1 cellular context compared by ENCODE assay signal in the genomic region with DNA sequence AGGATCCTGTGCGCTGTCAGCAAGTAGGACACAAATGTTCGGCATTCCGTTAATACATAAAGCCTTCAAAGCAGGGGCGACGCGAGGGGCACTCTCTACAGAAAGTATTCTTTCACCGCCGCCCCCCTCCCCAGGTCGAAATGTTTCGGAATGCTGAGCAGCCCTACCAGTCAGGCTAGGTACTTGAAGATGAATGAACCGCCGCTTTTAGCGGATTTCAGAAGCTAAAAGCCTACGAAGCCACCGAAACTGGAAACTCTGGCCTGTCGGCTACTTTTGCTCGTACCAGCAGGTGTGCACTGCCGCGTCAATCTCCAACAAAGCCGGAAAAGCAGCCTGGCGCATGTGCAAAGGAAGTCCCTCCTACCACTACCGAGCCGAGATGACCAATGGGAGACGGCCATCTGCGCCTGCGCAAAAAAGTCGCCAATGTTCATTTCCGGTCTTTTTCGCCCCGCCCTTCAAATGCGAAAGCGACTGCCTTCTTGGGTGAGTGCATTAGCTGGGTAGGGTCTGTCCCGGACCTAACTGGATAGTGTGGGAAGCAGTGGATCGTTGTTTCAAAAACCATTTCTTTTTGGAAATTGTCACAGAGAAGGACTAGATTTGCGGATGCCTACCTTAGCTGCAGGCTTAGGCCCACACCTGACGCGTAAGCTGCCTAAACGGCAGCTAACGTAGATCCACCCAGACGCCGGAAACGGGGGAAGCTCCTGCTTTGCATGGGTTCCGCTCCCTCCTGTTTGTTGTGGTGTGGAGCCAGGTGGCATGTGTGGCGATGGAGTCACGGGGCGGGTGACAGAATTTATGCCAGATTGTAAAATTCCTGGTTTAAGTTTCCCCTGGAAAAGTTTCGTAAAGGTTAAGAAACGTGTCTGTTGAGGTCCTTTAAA.
TF ChIP-seq lines count a peak whose summit lies in the region.

A gene (minus strand): TSS at position 301 of the 893 bp plus-strand sequence. CDS start 534 bp downstream, outside the sequence.

TF ChIP-seq in K562, 482 proteins besides CTCF, POLR2A, EP300 and RAD21 (continued from another document):
- TF ChIP-seq DIDO1 (tag; IDR thresholded peaks at IDR 0.05; ENCODE audit: low read depth) (no peak), NR2C2 (CRISPR knock-in tag; IDR thresholded peaks at IDR 0.05) (no peak), NR2C2 (tag; IDR thresholded peaks at IDR 0.05) (peak; percentile 31; the same call in 1 of the 2 replicates), PHF20 (IDR thresholded peaks at IDR 0.05; ENCODE audit: partially characterized antibody) (peak; percentile 47), GTF2E2 (tag; IDR thresholded peaks at IDR 0.05) (peak; percentile 74), ETV1 (tag; conservative IDR thresholded peaks at IDR 0.05; ENCODE audit: low read depth) (peak; percentile 66), HDAC3 (IDR thresholded peaks at IDR 0.05; ENCODE audit: borderline replicate concordance, partially characterized antibody) (peak; percentile 26), CREM (IDR thresholded peaks at IDR 0.05; ENCODE audit: low read depth) (peak; percentile 59; the same call in 1 of the 2 replicates), RBBP5 (IDR thresholded peaks at IDR 0.05; ENCODE audit: borderline replicate concordance, insufficient read depth, low read length, poor library complexity, severe bottlenecking) (peak; percentile 59), MEIS2 (IDR thresholded peaks at IDR 0.05; ENCODE audit: partially characterized antibody) (peak; percentile 81), POLR2G (IDR thresholded peaks at IDR 0.05; ENCODE audit: low read depth, low read length) (peak; percentile 79), CXXC5 (CRISPR knock-in tag; IDR thresholded peaks at IDR 0.05) (0 out of 2 replicates have a peak, but pooled peaks have one; percentile 52), ZBTB1 (CRISPR knock-in tag; IDR thresholded peaks at IDR 0.05; ENCODE audit: borderline replicate concordance, low read depth) (no peak), MAZ (CRISPR knock-in tag; conservative IDR thresholded peaks at IDR 0.05 in 1 of 2, IDR thresholded peaks at IDR 0.05 in 1 of 2) (peak; percentile 21 to 59; a peak in 1 of 4 replicates), ELF1 (tag; IDR thresholded peaks at IDR 0.05) (peak; percentile 88), XRCC5 (IDR thresholded peaks at IDR 0.05; ENCODE audit: low read depth, low read length) (0 out of 2 replicates have a peak, but pooled peaks have one; percentile 39), SRF (CRISPR knock-in tag; IDR thresholded peaks at IDR 0.05) (peak in 1 of 2 experiments; percentile 28; a peak in 2 of 4 replicates), HDAC1 (IDR thresholded peaks at IDR 0.05) (peak in 1 of 2 experiments; percentile 28; a peak in 1 of 4 replicates), GABPB1 (CRISPR knock-in tag; IDR thresholded peaks at IDR 0.05) (peak; percentile 89)
- TF ChIP-seq, protein P1, sequence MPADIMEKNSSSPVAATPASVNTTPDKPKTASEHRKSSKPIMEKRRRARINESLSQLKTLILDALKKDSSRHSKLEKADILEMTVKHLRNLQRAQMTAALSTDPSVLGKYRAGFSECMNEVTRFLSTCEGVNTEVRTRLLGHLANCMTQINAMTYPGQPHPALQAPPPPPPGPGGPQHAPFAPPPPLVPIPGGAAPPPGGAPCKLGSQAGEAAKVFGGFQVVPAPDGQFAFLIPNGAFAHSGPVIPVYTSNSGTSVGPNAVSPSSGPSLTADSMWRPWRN (IDR thresholded peaks at IDR 0.05; ENCODE audit: low read depth) = no peak
- TF ChIP-seq, protein P2, sequence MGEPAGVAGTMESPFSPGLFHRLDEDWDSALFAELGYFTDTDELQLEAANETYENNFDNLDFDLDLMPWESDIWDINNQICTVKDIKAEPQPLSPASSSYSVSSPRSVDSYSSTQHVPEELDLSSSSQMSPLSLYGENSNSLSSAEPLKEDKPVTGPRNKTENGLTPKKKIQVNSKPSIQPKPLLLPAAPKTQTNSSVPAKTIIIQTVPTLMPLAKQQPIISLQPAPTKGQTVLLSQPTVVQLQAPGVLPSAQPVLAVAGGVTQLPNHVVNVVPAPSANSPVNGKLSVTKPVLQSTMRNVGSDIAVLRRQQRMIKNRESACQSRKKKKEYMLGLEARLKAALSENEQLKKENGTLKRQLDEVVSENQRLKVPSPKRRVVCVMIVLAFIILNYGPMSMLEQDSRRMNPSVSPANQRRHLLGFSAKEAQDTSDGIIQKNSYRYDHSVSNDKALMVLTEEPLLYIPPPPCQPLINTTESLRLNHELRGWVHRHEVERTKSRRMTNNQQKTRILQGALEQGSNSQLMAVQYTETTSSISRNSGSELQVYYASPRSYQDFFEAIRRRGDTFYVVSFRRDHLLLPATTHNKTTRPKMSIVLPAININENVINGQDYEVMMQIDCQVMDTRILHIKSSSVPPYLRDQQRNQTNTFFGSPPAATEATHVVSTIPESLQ (CRISPR knock-in tag; IDR thresholded peaks at IDR 0.05) = no peak
- TF ChIP-seq, protein P3, sequence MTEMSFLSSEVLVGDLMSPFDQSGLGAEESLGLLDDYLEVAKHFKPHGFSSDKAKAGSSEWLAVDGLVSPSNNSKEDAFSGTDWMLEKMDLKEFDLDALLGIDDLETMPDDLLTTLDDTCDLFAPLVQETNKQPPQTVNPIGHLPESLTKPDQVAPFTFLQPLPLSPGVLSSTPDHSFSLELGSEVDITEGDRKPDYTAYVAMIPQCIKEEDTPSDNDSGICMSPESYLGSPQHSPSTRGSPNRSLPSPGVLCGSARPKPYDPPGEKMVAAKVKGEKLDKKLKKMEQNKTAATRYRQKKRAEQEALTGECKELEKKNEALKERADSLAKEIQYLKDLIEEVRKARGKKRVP (CRISPR knock-in tag; IDR thresholded peaks at IDR 0.05) = no peak
- TF ChIP-seq, protein P4, sequence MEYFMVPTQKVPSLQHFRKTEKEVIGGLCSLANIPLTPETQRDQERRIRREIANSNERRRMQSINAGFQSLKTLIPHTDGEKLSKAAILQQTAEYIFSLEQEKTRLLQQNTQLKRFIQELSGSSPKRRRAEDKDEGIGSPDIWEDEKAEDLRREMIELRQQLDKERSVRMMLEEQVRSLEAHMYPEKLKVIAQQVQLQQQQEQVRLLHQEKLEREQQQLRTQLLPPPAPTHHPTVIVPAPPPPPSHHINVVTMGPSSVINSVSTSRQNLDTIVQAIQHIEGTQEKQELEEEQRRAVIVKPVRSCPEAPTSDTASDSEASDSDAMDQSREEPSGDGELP (CRISPR knock-in tag; IDR thresholded peaks at IDR 0.05; ENCODE audit: borderline replicate concordance) = peak; percentile 51; the same call in 1 of the 2 replicates
- TF ChIP-seq, protein P5, sequence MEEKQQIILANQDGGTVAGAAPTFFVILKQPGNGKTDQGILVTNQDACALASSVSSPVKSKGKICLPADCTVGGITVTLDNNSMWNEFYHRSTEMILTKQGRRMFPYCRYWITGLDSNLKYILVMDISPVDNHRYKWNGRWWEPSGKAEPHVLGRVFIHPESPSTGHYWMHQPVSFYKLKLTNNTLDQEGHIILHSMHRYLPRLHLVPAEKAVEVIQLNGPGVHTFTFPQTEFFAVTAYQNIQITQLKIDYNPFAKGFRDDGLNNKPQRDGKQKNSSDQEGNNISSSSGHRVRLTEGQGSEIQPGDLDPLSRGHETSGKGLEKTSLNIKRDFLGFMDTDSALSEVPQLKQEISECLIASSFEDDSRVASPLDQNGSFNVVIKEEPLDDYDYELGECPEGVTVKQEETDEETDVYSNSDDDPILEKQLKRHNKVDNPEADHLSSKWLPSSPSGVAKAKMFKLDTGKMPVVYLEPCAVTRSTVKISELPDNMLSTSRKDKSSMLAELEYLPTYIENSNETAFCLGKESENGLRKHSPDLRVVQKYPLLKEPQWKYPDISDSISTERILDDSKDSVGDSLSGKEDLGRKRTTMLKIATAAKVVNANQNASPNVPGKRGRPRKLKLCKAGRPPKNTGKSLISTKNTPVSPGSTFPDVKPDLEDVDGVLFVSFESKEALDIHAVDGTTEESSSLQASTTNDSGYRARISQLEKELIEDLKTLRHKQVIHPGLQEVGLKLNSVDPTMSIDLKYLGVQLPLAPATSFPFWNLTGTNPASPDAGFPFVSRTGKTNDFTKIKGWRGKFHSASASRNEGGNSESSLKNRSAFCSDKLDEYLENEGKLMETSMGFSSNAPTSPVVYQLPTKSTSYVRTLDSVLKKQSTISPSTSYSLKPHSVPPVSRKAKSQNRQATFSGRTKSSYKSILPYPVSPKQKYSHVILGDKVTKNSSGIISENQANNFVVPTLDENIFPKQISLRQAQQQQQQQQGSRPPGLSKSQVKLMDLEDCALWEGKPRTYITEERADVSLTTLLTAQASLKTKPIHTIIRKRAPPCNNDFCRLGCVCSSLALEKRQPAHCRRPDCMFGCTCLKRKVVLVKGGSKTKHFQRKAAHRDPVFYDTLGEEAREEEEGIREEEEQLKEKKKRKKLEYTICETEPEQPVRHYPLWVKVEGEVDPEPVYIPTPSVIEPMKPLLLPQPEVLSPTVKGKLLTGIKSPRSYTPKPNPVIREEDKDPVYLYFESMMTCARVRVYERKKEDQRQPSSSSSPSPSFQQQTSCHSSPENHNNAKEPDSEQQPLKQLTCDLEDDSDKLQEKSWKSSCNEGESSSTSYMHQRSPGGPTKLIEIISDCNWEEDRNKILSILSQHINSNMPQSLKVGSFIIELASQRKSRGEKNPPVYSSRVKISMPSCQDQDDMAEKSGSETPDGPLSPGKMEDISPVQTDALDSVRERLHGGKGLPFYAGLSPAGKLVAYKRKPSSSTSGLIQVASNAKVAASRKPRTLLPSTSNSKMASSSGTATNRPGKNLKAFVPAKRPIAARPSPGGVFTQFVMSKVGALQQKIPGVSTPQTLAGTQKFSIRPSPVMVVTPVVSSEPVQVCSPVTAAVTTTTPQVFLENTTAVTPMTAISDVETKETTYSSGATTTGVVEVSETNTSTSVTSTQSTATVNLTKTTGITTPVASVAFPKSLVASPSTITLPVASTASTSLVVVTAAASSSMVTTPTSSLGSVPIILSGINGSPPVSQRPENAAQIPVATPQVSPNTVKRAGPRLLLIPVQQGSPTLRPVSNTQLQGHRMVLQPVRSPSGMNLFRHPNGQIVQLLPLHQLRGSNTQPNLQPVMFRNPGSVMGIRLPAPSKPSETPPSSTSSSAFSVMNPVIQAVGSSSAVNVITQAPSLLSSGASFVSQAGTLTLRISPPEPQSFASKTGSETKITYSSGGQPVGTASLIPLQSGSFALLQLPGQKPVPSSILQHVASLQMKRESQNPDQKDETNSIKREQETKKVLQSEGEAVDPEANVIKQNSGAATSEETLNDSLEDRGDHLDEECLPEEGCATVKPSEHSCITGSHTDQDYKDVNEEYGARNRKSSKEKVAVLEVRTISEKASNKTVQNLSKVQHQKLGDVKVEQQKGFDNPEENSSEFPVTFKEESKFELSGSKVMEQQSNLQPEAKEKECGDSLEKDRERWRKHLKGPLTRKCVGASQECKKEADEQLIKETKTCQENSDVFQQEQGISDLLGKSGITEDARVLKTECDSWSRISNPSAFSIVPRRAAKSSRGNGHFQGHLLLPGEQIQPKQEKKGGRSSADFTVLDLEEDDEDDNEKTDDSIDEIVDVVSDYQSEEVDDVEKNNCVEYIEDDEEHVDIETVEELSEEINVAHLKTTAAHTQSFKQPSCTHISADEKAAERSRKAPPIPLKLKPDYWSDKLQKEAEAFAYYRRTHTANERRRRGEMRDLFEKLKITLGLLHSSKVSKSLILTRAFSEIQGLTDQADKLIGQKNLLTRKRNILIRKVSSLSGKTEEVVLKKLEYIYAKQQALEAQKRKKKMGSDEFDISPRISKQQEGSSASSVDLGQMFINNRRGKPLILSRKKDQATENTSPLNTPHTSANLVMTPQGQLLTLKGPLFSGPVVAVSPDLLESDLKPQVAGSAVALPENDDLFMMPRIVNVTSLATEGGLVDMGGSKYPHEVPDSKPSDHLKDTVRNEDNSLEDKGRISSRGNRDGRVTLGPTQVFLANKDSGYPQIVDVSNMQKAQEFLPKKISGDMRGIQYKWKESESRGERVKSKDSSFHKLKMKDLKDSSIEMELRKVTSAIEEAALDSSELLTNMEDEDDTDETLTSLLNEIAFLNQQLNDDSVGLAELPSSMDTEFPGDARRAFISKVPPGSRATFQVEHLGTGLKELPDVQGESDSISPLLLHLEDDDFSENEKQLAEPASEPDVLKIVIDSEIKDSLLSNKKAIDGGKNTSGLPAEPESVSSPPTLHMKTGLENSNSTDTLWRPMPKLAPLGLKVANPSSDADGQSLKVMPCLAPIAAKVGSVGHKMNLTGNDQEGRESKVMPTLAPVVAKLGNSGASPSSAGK (IDR thresholded peaks at IDR 0.05) = peak; percentile 53; the same call in 1 of the 2 replicates
- TF ChIP-seq, protein P6, sequence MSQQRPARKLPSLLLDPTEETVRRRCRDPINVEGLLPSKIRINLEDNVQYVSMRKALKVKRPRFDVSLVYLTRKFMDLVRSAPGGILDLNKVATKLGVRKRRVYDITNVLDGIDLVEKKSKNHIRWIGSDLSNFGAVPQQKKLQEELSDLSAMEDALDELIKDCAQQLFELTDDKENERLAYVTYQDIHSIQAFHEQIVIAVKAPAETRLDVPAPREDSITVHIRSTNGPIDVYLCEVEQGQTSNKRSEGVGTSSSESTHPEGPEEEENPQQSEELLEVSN (IDR thresholded peaks at IDR 0.05; ENCODE audit: borderline replicate concordance in 1 of 2, extremely low read depth in 1 of 2, insufficient read depth in 1 of 2, insufficient read length in 1 of 2, low read depth in 1 of 2, low read length in 1 of 2, poor library complexity in 1 of 2, severe bottlenecking in 1 of 2) = peak in 1 of 2 experiments; percentile 55
TF ChIP-seq in K562: peak in this region for 85.
